ENCODE assay signal across 12 cellular contexts in genomic region chr10:14926722-14927416, GRCh38.
DNase-seq lines count a peak whose midpoint lies in the region; ATAC-seq, FAIRE-seq and TF ChIP-seq lines count a peak whose summit lies in the region.
"Had no signal": no experiment of that assay in that cellular context is flagged by ENCODE, and none has a peak within 500 bp of the region (broad histone marks: within the 10 kb centered on the region; RNA-seq: fewer than 3 reads in every experiment).

No MANE protein-coding gene starts in this region.

- peak; percentile 98 for FAIRE-seq in GM19239 (lab: Jason Lieb, UNC)

- ATAC-seq in HG02763 (IDR thresholded peaks at IDR 0.05; ENCODE audit: unreplicated experiment) = peak; percentile 94
- ATAC-seq in HG03565 (IDR thresholded peaks at IDR 0.05; ENCODE audit: unreplicated experiment) = peak; percentile 98
- ATAC-seq: activated CD4-positive, alpha-beta T cell treated with anti-CD3 and anti-CD28 coated beads for 36 hours; left cardiac atrium had no signal

- POLR2A ChIA-PET in GM10248 (lab: Yijun Ruan, JAX) = interaction anchor here (0.6 to 1.2 kb wide), 5 partner anchors 26 to 280 kb away, joined by 3 to 10 read pairs (median 6); partner anchors contain the start of genes CDNF, HSPA14 and MSANTD7

- CTCF ChIA-PET in GM10248 (lab: Yijun Ruan, JAX) = interaction anchor here (0.9 to 2.3 kb wide), 5 partner anchors 9 to 33 kb away, joined by 3 to 6 read pairs (median 5); partner anchors contain the start of gene MEIG1

- TF ChIP-seq CTCF in GM10248 (IDR thresholded peaks at IDR 0.05; ENCODE audit: control extremely low read depth, extremely low read depth, low read depth, missing control alignments) = no peak

- DNase-seq in GM10248 (ENCODE audit: extremely low spot score) (peak; percentile 86), GM19239 (ENCODE audit: insufficient read length, low spot score) (peak; percentile 57), SHP77 treated with DMSO at 0.1 percent for 48 hours (lab: John Stamatoyannopoulos, UW) (no peak), amniotic stem cell (lab: John Stamatoyannopoulos, UW) (no peak), COR-L47 (lab: John Stamatoyannopoulos, UW) (no peak), C1 segment of cervical spinal cord (lab: John Stamatoyannopoulos, UW) (no peak)
- DNase-seq: activated CD4-positive, alpha-beta T cell treated with anti-CD3 and anti-CD28 coated beads for 36 hours; HCEC 1CT; left cardiac atrium; NCI-H1048 had no signal

Comparison
In these comparisons a context has a peak if more than half of its experiments do, and no peak if none do; other contexts are left out.
1. DNase-seq: peak in GM10248 (single experiment) and GM19239 (single experiment); none in SHP77 treated with DMSO at 0.1 percent for 48 hours (single experiment), amniotic stem cell (single experiment), COR-L47 (single experiment) and C1 segment of cervical spinal cord (0 of 14).